ENCODE assay signal across 8 cellular contexts in genomic region chr1:161255955-161256520, GRCh38. TPM values are rescaled to one million over a fixed set of nuclear protein-coding genes. Genes with fewer than 3 reads are reported as not detected.
"Had no signal": no experiment of that assay in that cellular context is flagged by ENCODE, and none has a peak within 500 bp of the region (broad histone marks: within the 10 kb centered on the region; RNA-seq: fewer than 3 reads in every experiment).

No MANE protein-coding gene starts in this region.

RNA-seq across cellular contexts. Expression of gene PCP4L1, which starts 2.5 kb away (rescaled TPM):
- total RNA-seq: MCF 10A, NCI-H460, OCI-LY7, Peyer's patch, SJSA1 had no signal
- polyA plus RNA-seq: SK-N-SH had no signal

RNA-seq across cellular contexts. Expression of gene NR1I3, which starts 18.0 kb away (rescaled TPM):
- total RNA-seq: LHCN-M2, MCF 10A, NCI-H460, OCI-LY7, Right ventricle myocardium superior, SJSA1 had no signal
- polyA plus RNA-seq: SK-N-SH had no signal

RNA-seq across cellular contexts. Expression of gene APOA2, which starts 32.6 kb away (rescaled TPM):
- total RNA-seq: LHCN-M2, MCF 10A, NCI-H460, OCI-LY7, Peyer's patch, SJSA1 had no signal
- polyA plus RNA-seq: SK-N-SH had no signal

RNA-seq across cellular contexts. Expression of gene FCER1G, which starts 40.9 kb away (rescaled TPM):
- total RNA-seq: NCI-H460 had no signal
